17 cellular contexts compared by ENCODE assay signal in the genomic region with DNA sequence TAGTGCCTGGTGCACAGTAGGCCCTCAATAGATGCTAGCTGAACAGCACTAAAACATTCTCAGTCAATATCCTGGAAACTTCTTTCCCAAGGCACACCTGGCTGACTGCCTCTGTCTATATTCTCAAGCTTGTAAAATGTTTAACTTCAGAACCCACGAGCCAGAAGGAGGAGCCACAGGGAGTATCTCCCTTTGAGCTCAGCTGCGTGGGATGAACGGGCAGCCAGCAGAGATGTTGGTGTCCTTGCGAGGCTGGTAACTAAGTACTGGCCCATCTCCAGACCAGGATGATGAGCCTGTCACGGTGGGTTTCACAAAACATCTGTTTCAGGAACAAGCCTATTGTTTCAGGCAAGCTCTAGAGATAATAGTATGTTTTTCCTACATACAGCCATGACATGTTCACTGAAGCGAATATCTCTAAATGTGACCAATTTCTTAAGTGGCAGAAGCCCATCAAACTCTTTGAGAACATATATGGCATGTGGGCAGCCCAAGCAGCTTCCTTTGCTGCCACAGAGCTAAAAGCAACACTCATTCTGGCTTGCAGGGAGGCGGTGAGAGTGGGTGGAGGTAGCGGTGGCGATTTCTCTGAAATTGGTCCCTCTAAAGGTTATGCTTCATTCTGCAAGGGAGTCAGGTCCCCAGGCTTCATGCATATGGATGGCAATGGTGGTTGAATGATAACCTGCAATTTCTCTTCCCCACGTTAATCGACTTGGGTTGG.
DNase-seq lines count a peak whose midpoint lies in the region; ATAC-seq and TF ChIP-seq lines count a peak whose summit lies in the region.
"Had no signal": no experiment of that assay in that cellular context is flagged by ENCODE, and none has a peak within 500 bp of the region (broad histone marks: within the 10 kb centered on the region; RNA-seq: fewer than 3 reads in every experiment).

No MANE protein-coding gene starts in this region.

- H3K9me3 Mint-ChIP-seq in activated naive CD4-positive, alpha-beta T cell treated with anti-CD3 and anti-CD28 coated beads, Interleukin-2, amount 50 U/mL, for 72 hours: no peaks in the 10 kb centered on the region
- H3K9me3 Mint-ChIP-seq in activated CD4-positive, alpha-beta memory T cell treated with anti-CD3 and anti-CD28 coated beads, Interleukin-2, amount 10 ng/mL, durations not matched to agents 7 days and 5 days: no peaks in the 10 kb centered on the region
- H3K9me3 Mint-ChIP-seq: effector memory CD8-positive, alpha-beta T cell had no signal

- peak; percentile 44 to 70 for ATAC-seq in activated naive CD4-positive, alpha-beta T cell treated with anti-CD3 and anti-CD28 coated beads, Interleukin-2, amount 50 U/mL, for 72 hours
- ATAC-seq in stimulated activated naive CD8-positive, alpha-beta T cell treated with anti-CD3 and anti-CD28 coated beads, Interleukin-15, Interleukin-2, amounts not matched to agents 100 U/mL and 50 U/mL, for 24 hours: peak; percentile 73
- no peak for ATAC-seq in GM21381 (IDR thresholded peaks at IDR 0.05; ENCODE audit: unreplicated experiment)
- ATAC-seq: effector memory CD8-positive, alpha-beta T cell; K562; lower lobe of right lung had no signal

- H3K4me3 Mint-ChIP-seq in activated CD4-positive, alpha-beta memory T cell treated with anti-CD3 and anti-CD28 coated beads, Interleukin-2, amount 10 ng/mL, durations not matched to agents 7 days and 5 days: no peak overlapping the region
- H3K4me3 Mint-ChIP-seq: B cell; effector memory CD8-positive, alpha-beta T cell had no signal

- no peak overlapping the region for H3K27ac Mint-ChIP-seq in activated naive CD4-positive, alpha-beta T cell treated with anti-CD3 and anti-CD28 coated beads, Interleukin-2, amount 50 U/mL, for 72 hours
- no peak overlapping the region for H3K27ac Mint-ChIP-seq in activated CD4-positive, alpha-beta memory T cell treated with anti-CD3 and anti-CD28 coated beads, Interleukin-2, amount 10 ng/mL, durations not matched to agents 7 days and 5 days
- H3K27ac Mint-ChIP-seq: B cell; effector memory CD8-positive, alpha-beta T cell had no signal

- POLR2A ChIA-PET in activated CD4-positive, alpha-beta memory T cell treated with anti-CD3 and anti-CD28 coated beads, Interleukin-2, amount 10 ng/mL, durations not matched to agents 7 days and 5 days (lab: Charles Lee): no interaction called here

- H3K4me1 Mint-ChIP-seq in activated CD4-positive, alpha-beta memory T cell treated with anti-CD3 and anti-CD28 coated beads, Interleukin-2, amount 10 ng/mL, durations not matched to agents 7 days and 5 days: peaks cover 2% of the 10 kb centered on the region

- H3K27me3 Mint-ChIP-seq in activated CD4-positive, alpha-beta memory T cell treated with anti-CD3 and anti-CD28 coated beads, Interleukin-2, amount 10 ng/mL, durations not matched to agents 7 days and 5 days: no peaks in the 10 kb centered on the region
- H3K27me3 Mint-ChIP-seq: B cell; effector memory CD8-positive, alpha-beta T cell had no signal

- CTCF ChIA-PET in activated CD4-positive, alpha-beta memory T cell treated with anti-CD3 and anti-CD28 coated beads, Interleukin-2, amount 10 ng/mL, durations not matched to agents 7 days and 5 days (lab: Charles Lee): interaction anchor here (1.1 kb wide), 1 partner anchor 29 kb away, joined by 3 read pairs; no protein-coding TSS in a partner anchor

- no peak for TF ChIP-seq CTCF in GM10266 (IDR thresholded peaks at IDR 0.05; ENCODE audit: control insufficient read depth, insufficient read depth, low read depth, missing control alignments)

- H3K36me3 Mint-ChIP-seq in activated naive CD4-positive, alpha-beta T cell treated with anti-CD3 and anti-CD28 coated beads, Interleukin-2, amount 50 U/mL, for 72 hours: no peaks in the 10 kb centered on the region
- no peaks in the 10 kb centered on the region for H3K36me3 Mint-ChIP-seq in activated CD4-positive, alpha-beta memory T cell treated with anti-CD3 and anti-CD28 coated beads, Interleukin-2, amount 10 ng/mL, durations not matched to agents 7 days and 5 days (ENCODE audit: low read depth)

- peak in 1 of 2 donors; percentile 20 for DNase-seq in activated naive CD4-positive, alpha-beta T cell treated with anti-CD3 and anti-CD28 coated beads, Interleukin-2, amount 50 U/mL, for 72 hours (ENCODE audit: low spot score in 2 of 2)
- DNase-seq in activated naive CD4-positive, alpha-beta T cell (lab: John Stamatoyannopoulos, UW): no peak
- DNase-seq in activated CD4-positive, alpha-beta memory T cell treated with anti-CD3 and anti-CD28 coated beads, Interleukin-2, amount 10 ng/mL, durations not matched to agents 7 days and 5 days: peak; percentile 24
- peak; percentile 43 for DNase-seq in kidney glomerular epithelial cell (lab: John Stamatoyannopoulos, UW)
- DNase-seq in stimulated activated naive CD8-positive, alpha-beta T cell treated with anti-CD3 and anti-CD28 coated beads, Interleukin-15, Interleukin-2, amounts not matched to agents 100 U/mL and 50 U/mL, for 24 hours: peak; percentile 42
- DNase-seq in NCI-H1436 treated with DMSO at 0.1 percent for 48 hours (lab: John Stamatoyannopoulos, UW): no peak
- DNase-seq in GM10266 (ENCODE audit: extremely low spot score): no peak
- DNase-seq: activated effector memory CD4-positive, alpha-beta T cell treated with Interleukin-2 at 50 U/mL for 16 hours; DMS153; effector memory CD8-positive, alpha-beta T cell; lower lobe of right lung; NCI-H1417 treated with DMSO at 0.1 percent for 48 hours; NCI-H446; sigmoid colon had no signal

Comparison
In these comparisons a context has a peak if more than half of its experiments do, and no peak if none do; other contexts are left out.
1. DNase-seq: peak in activated CD4-positive, alpha-beta memory T cell treated with anti-CD3 and anti-CD28 coated beads, Interleukin-2, amount 10 ng/mL, durations not matched to agents 7 days and 5 days (single experiment), kidney glomerular epithelial cell (single experiment) and stimulated activated naive CD8-positive, alpha-beta T cell treated with anti-CD3 and anti-CD28 coated beads, Interleukin-15, Interleukin-2, amounts not matched to agents 100 U/mL and 50 U/mL, for 24 hours (single experiment); none in activated naive CD4-positive, alpha-beta T cell (0 of 4), NCI-H1436 treated with DMSO at 0.1 percent for 48 hours (single experiment) and GM10266 (single experiment).